1 cellular context compared by ENCODE assay signal in the genomic region with DNA sequence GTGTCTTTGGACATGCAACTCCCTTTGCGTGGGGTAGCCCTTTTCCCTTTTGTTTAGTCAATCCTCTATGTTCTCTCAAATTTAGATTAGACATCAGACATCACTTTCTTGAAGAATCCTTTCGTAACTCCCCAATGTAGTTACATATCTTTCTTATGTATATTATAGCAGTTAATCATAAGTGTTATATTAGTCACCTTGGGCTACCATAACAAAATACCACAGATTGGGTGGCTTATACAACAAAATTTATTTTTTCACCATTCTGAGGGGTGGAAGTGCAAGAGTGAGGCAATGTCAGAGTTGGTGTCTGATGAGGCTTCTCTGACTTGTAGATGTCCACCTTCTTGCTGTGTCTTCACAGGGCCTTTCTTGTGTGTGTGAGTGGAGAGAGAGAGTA.
TF ChIP-seq lines count a peak whose summit lies in the region.

No MANE protein-coding gene starts in this region.

TF ChIP-seq in IMR-90, 13 proteins besides CTCF, POLR2A, EP300 and RAD21:
- TF ChIP-seq ELK1 (IDR thresholded peaks at IDR 0.05; ENCODE audit: borderline replicate concordance, low read depth, low read length) (no peak), RCOR1 (IDR thresholded peaks at IDR 0.05; ENCODE audit: insufficient replicate concordance, low read length) (no peak), MAFK (IDR thresholded peaks at IDR 0.05; ENCODE audit: low read depth, low read length) (no peak), MXI1 (IDR thresholded peaks at IDR 0.05; ENCODE audit: borderline replicate concordance, low read depth, low read length) (no peak), BHLHE40 (IDR thresholded peaks at IDR 0.05; ENCODE audit: low read depth, low read length) (no peak), RFX5 (IDR thresholded peaks at IDR 0.05; ENCODE audit: low read depth, low read length) (no peak), CEBPB (IDR thresholded peaks at IDR 0.05; ENCODE audit: low read depth, low read length) (no peak; the same call in 1 of the 2 replicates), SMC3 (IDR thresholded peaks at IDR 0.05; ENCODE audit: low read depth, low read length) (no peak), NFE2L2 (IDR thresholded peaks at IDR 0.05; ENCODE audit: low read depth, low read length) (no peak), CHD1 (IDR thresholded peaks at IDR 0.05; ENCODE audit: low read depth, low read length) (no peak), MAZ (IDR thresholded peaks at IDR 0.05; ENCODE audit: borderline replicate concordance, low read depth, low read length) (no peak), FOS (IDR thresholded peaks at IDR 0.05; ENCODE audit: low read depth, low read length) (no peak), USF2 (IDR thresholded peaks at IDR 0.05; ENCODE audit: low read depth, low read length) (no peak)
TF ChIP-seq in IMR-90: peak in this region for 0.
